9 cellular contexts compared by ENCODE assay signal in the genomic region with DNA sequence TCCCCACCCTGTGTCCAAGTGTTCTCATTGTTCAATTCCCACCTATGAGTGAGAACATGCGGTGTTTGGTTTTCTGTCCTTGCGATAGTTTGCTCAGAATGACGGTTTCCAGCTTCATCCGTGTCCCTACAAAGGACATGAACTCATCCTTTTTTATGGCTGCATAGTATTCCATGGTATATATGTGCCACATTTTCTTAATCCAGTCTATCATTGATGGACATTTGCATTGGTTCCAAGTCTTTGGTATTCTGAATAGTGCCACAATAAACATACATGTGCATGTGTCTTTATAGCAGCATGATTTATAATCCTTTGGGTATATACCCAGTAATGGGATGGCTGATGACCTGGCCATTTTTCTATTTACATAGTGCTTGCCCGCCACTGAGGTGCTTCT. TPM values are rescaled to one million over a fixed set of nuclear protein-coding genes. Genes with fewer than 3 reads are reported as not detected.
DNase-seq lines count a peak whose midpoint lies in the region; ATAC-seq, FAIRE-seq and TF ChIP-seq lines count a peak whose summit lies in the region.
"Not testable (repeated sequence)": the region's sequence is repeated elsewhere in the genome, so short reads cannot be mapped to it uniquely, and the experiment has no call there.
"Had no signal": no experiment of that assay in that cellular context is flagged by ENCODE, and none has a peak within 500 bp of the region (broad histone marks: within the 10 kb centered on the region; RNA-seq: fewer than 3 reads in every experiment).

No MANE protein-coding gene starts in this region.

- not testable (repeated sequence) for TF ChIP-seq EP300 in stomach (IDR thresholded peaks at IDR 0.05)

- 33 to 76% (median 59%) methylated on average over 3 to 5 of the region's 5 CpGs for WGBS in stomach, 5 donors

- not testable (repeated sequence) for FAIRE-seq in keratinocyte (lab: Jason Lieb, UNC)

- not testable (repeated sequence) for DNase-seq in T-helper 17 cell; activated naive CD4-positive, alpha-beta T cell treated with anti-CD3 and anti-CD28 coated beads, Interleukin-2, amount 10 ng/mL, durations not matched to agents 7 days and 5 days; effector memory CD4-positive, alpha-beta T cell; keratinocyte (ENCODE audit: low read depth, low spot score); neural progenitor cell (ENCODE audit: low spot score); stomach

- H3K4me3 ChIP-seq in BLaER1; effector memory CD4-positive, alpha-beta T cell (ENCODE audit: insufficient read depth, low read depth, low read length, poor library complexity, severe bottlenecking); keratinocyte (ENCODE audit: control insufficient read depth in 2 of 3, extremely low read depth in 1 of 3, insufficient read depth in 2 of 3, low read depth in 1 of 3, low read length in 3 of 3); neural progenitor cell: not testable (repeated sequence)
- H3K4me3 ChIP-seq in stomach: peak overlapping the region; percentile 68 to 98 (median 76)

- not testable (repeated sequence) for TF ChIP-seq POLR2A in stomach (IDR thresholded peaks at IDR 0.05)

- H3K4me2 ChIP-seq in BLaER1 (peak overlapping the region; percentile 88), keratinocyte (ENCODE audit: control insufficient read depth, extremely low read depth, insufficient read depth, low read depth, low read length) (peak overlapping the region; percentile 100)
- H3K4me2 ChIP-seq in neural progenitor cell: not testable (repeated sequence)

- H3K36me3 Mint-ChIP-seq in IgD-negative memory B cell; T-helper 17 cell (ENCODE audit: low read depth); neural progenitor cell: not testable (repeated sequence)
- peaks cover 28% of the 10 kb centered on the region for H3K36me3 Mint-ChIP-seq in activated naive CD4-positive, alpha-beta T cell treated with anti-CD3 and anti-CD28 coated beads, Interleukin-2, amount 10 ng/mL, durations not matched to agents 7 days and 5 days

- intact Hi-C loops in stomach (cut with DNase I; ENCODE audit: low total_unique reads): not testable (repeated sequence)

- H3K9ac ChIP-seq in BLaER1; keratinocyte (ENCODE audit: control insufficient read depth, extremely low read depth, insufficient read depth, low read length); neural progenitor cell: not testable (repeated sequence)

- H3K4me1 ChIP-seq in BLaER1 (peaks cover 23% of the 10 kb centered on the region), keratinocyte (ENCODE audit: control insufficient read depth, extremely low read depth, insufficient read depth, low read length) (peaks cover 14% of the 10 kb centered on the region), stomach (peaks cover 14 to 41% (median 29%) of the 10 kb centered on the region in 4 donors)
- H3K4me1 ChIP-seq in effector memory CD4-positive, alpha-beta T cell (ENCODE audit: control insufficient read depth, insufficient read depth, low read length, poor library complexity, severe bottlenecking): peaks cover 14% of the 10 kb centered on the region
- not testable (repeated sequence) for H3K4me1 ChIP-seq in neural progenitor cell

- H3K9me3 Mint-ChIP-seq in IgD-negative memory B cell; activated naive CD4-positive, alpha-beta T cell treated with anti-CD3 and anti-CD28 coated beads, Interleukin-2, amount 10 ng/mL, durations not matched to agents 7 days and 5 days; neural progenitor cell: not testable (repeated sequence)

- H3K9me1 ChIP-seq in keratinocyte (ENCODE audit: control insufficient read depth, extremely low read depth, insufficient read depth, low read length): not testable (repeated sequence)

- not testable (repeated sequence) for H3K27me3 Mint-ChIP-seq in IgD-negative memory B cell; T-helper 17 cell; neural progenitor cell (ENCODE audit: insufficient read depth, low read depth)
- peaks cover 13% of the 10 kb centered on the region for H3K27me3 Mint-ChIP-seq in activated naive CD4-positive, alpha-beta T cell treated with anti-CD3 and anti-CD28 coated beads, Interleukin-2, amount 10 ng/mL, durations not matched to agents 7 days and 5 days

- not testable (repeated sequence) for H3K9me3 ChIP-seq in BLaER1; T-helper 17 cell (ENCODE audit: control insufficient read depth, low read length, poor library complexity, severe bottlenecking); effector memory CD4-positive, alpha-beta T cell (ENCODE audit: control insufficient read depth, low read length); keratinocyte (ENCODE audit: control insufficient read depth, low read depth, low read length); neural progenitor cell (ENCODE audit: low read depth); stomach

- not testable (repeated sequence) for H3K27ac ChIP-seq in BLaER1; keratinocyte (ENCODE audit: control insufficient read depth, insufficient read depth, low read length); neural progenitor cell
- peak overlapping the region; percentile 100 for H3K27ac ChIP-seq in effector memory CD4-positive, alpha-beta T cell (ENCODE audit: insufficient read depth, low read length, poor library complexity, severe bottlenecking)
- peak overlapping the region in 4 of 5 donors; percentile 93 to 99 (median 94) for H3K27ac ChIP-seq in stomach

- H3K4me3 Mint-ChIP-seq in IgD-negative memory B cell (peak overlapping the region; percentile 87 to 98 (median 92)), neural progenitor cell (peak overlapping the region; percentile 87)
- H3K4me3 Mint-ChIP-seq in T-helper 17 cell: not testable (repeated sequence)
- H3K4me3 Mint-ChIP-seq in activated naive CD4-positive, alpha-beta T cell treated with anti-CD3 and anti-CD28 coated beads, Interleukin-2, amount 10 ng/mL, durations not matched to agents 7 days and 5 days: peak overlapping the region; percentile 81

- not testable (repeated sequence) for H2AFZ ChIP-seq in keratinocyte (ENCODE audit: control insufficient read depth, low read length)
- peak overlapping the region; percentile 99 for H2AFZ ChIP-seq in neural progenitor cell (replicated peaks)

- H4K20me1 ChIP-seq in BLaER1 (peaks cover 22% of the 10 kb centered on the region), neural progenitor cell (ENCODE audit: low read depth) (peaks cover 12% of the 10 kb centered on the region)
- not testable (repeated sequence) for H4K20me1 ChIP-seq in keratinocyte (ENCODE audit: control insufficient read depth, extremely low read depth, insufficient read depth, low read length)

- CTCF ChIA-PET in activated naive CD4-positive, alpha-beta T cell treated with anti-CD3 and anti-CD28 coated beads, Interleukin-2, amount 10 ng/mL, durations not matched to agents 7 days and 5 days (lab: Charles Lee): interaction anchor here (2.0 kb wide), 1 partner anchor 10 kb away, joined by 4 read pairs; no protein-coding TSS in a partner anchor

- H3K79me2 ChIP-seq in keratinocyte (ENCODE audit: control insufficient read depth, insufficient read depth, low read length) (peaks cover 41% of the 10 kb centered on the region), neural progenitor cell (ENCODE audit: low read depth) (peaks cover 31% of the 10 kb centered on the region)

- dilution Hi-C loops in keratinocyte (cut with MboI; ENCODE audit: extremely low pct_ligation_motif_present, low sequenced_read_pairs): not testable (repeated sequence)

- peaks cover 16% of the 10 kb centered on the region; the same call in 1 of the 2 replicates for H3K36me3 ChIP-seq in BLaER1
- H3K36me3 ChIP-seq in effector memory CD4-positive, alpha-beta T cell (ENCODE audit: control insufficient read depth, insufficient read depth, low read length); keratinocyte (ENCODE audit: control insufficient read depth in 2 of 2, extremely low read depth in 1 of 2, insufficient read depth in 2 of 2, low read length in 2 of 2); neural progenitor cell; stomach: not testable (repeated sequence)

- H3K4me1 Mint-ChIP-seq in IgD-negative memory B cell (peaks cover 24 to 28% (median 26%) of the 10 kb centered on the region in 3 donors), T-helper 17 cell (peaks cover 39% of the 10 kb centered on the region), neural progenitor cell (peaks cover 17% of the 10 kb centered on the region)
- peaks cover 45% of the 10 kb centered on the region for H3K4me1 Mint-ChIP-seq in activated naive CD4-positive, alpha-beta T cell treated with anti-CD3 and anti-CD28 coated beads, Interleukin-2, amount 10 ng/mL, durations not matched to agents 7 days and 5 days

- not testable (repeated sequence) for H3K27me3 ChIP-seq in BLaER1; effector memory CD4-positive, alpha-beta T cell (replicated peaks; ENCODE audit: control insufficient read depth, insufficient read depth, low read length, poor library complexity, severe bottlenecking); keratinocyte (ENCODE audit: control insufficient read depth, extremely low read depth, insufficient read depth, low read length); neural progenitor cell; stomach

- peak overlapping the region in 2 of 3 donors; percentile 72 to 94 for H3K27ac Mint-ChIP-seq in IgD-negative memory B cell
- peak overlapping the region; percentile 98 for H3K27ac Mint-ChIP-seq in T-helper 17 cell
- H3K27ac Mint-ChIP-seq in activated naive CD4-positive, alpha-beta T cell treated with anti-CD3 and anti-CD28 coated beads, Interleukin-2, amount 10 ng/mL, durations not matched to agents 7 days and 5 days: not testable (repeated sequence)
- H3K27ac Mint-ChIP-seq in neural progenitor cell: peak overlapping the region; percentile 78

- TF ChIP-seq CTCF in keratinocyte (optimal IDR thresholded peaks at IDR 0.05 in 1 of 3, IDR thresholded peaks at IDR 0.05 in 1 of 3, conservative IDR thresholded peaks at IDR 0.05 in 1 of 3; ENCODE audit: extremely low read depth in 1 of 3, insufficient read depth in 2 of 3, low read length in 3 of 3); neural progenitor cell (IDR thresholded peaks at IDR 0.05); stomach (IDR thresholded peaks at IDR 0.05): not testable (repeated sequence)

- ATAC-seq in T-helper 17 cell: not testable (repeated sequence)

- not testable (repeated sequence) for H3F3A ChIP-seq in neural progenitor cell (ENCODE audit: low read depth)

RNA-seq across cellular contexts. Expression of a gene that starts 0.8 kb away (rescaled TPM):
- polyA plus RNA-seq in IgD-negative memory B cell (83.6 TPM), keratinocyte (65.4 to 126 TPM (median 74.8 TPM) in 3 replicates), stomach (10 to 100 TPM; 40.0 to 53.2 (median 41.7) TPM)
- total RNA-seq in T-helper 17 cell (10 to 100 TPM; 69.5 to 78.3 TPM), neural progenitor cell (ENCODE audit: low replicate concordance) (24.3 and 59.8 TPM in 2 replicates), stomach (100 to 1,000 TPM in 1 of 5 donors, 10 to 100 TPM in 4; 20.4 to 102 (median 43.3) TPM)
- 177 TPM for polyA plus RNA-seq in keratinocyte (2011; ENCODE audit: low read depth)
- polyA plus RNA-seq in keratinocyte (2011; cell fraction: cytosol; rRNA removed): 75.1 and 123 TPM in 2 replicates
- 46.9 and 57.5 TPM in 2 replicates for polyA plus RNA-seq in keratinocyte (2011; cell fraction: nucleus; rRNA removed)
- 42.0 and 50.4 TPM in 2 replicates for polyA plus RNA-seq in keratinocyte (2012; ENCODE audit: low replicate concordance)
- 8.0 to 26.2 TPM (median 15.6 TPM) in 3 replicates for polyA minus RNA-seq in keratinocyte
- 23.8 TPM for polyA minus RNA-seq in keratinocyte (2011; cell fraction: cytosol; rRNA and poly(A)+ RNA removed)
- 13.8 and 23.0 TPM in 2 replicates for polyA minus RNA-seq in keratinocyte (2011; cell fraction: nucleus; rRNA and poly(A)+ RNA removed)

RNA-seq across cellular contexts. Expression of a gene that starts 29.1 kb away (rescaled TPM):
- polyA plus RNA-seq in IgD-negative memory B cell: not detected
- not detected for total RNA-seq in T-helper 17 cell
- 47.0 to 76.9 TPM (median 57.5 TPM) in 3 replicates for polyA plus RNA-seq in keratinocyte
- polyA plus RNA-seq in keratinocyte (2011; ENCODE audit: low read depth): 0.82 TPM
- 48.6 and 68.2 TPM in 2 replicates for polyA plus RNA-seq in keratinocyte (2011; cell fraction: cytosol; rRNA removed)
- 20.0 and 23.7 TPM in 2 replicates for polyA plus RNA-seq in keratinocyte (2011; cell fraction: nucleus; rRNA removed)
- 5.9 and 41.7 TPM in 2 replicates for polyA plus RNA-seq in keratinocyte (2012; ENCODE audit: low replicate concordance)
- polyA minus RNA-seq in keratinocyte: 27.2 to 42.0 TPM (median 36.9 TPM) in 3 replicates
- 16.3 TPM for polyA minus RNA-seq in keratinocyte (2011; cell fraction: cytosol; rRNA and poly(A)+ RNA removed)
- polyA minus RNA-seq in keratinocyte (2011; cell fraction: nucleus; rRNA and poly(A)+ RNA removed): 3.4 and 4.7 TPM in 2 replicates
- total RNA-seq in neural progenitor cell (ENCODE audit: low replicate concordance): not detected in 2 replicates
- total RNA-seq in stomach: 100 to 1,000 TPM in 2 of 5 donors, 10 to 100 TPM in 3; 22.8 to 298 (median 48.4) TPM
- 100 to 1,000 TPM; 167 to 464 (median 301) TPM for polyA plus RNA-seq in stomach
- total RNA-seq: cerebellum had no signal

RNA-seq across cellular contexts. Expression of a gene that starts 33.8 kb away (rescaled TPM):
- 0.06 TPM for polyA plus RNA-seq in IgD-negative memory B cell
- 1 to 10 TPM in 1 of 2 donors, under 1 TPM in 1; 0.40 to 8.4 TPM for total RNA-seq in T-helper 17 cell
- polyA plus RNA-seq in keratinocyte: 0.02 to 0.09 TPM in 2 of 3 replicates, not detected in the other
- not detected for polyA plus RNA-seq in keratinocyte (2011; ENCODE audit: low read depth)
- under 0.01 TPM in 1 of 2 replicates, not detected in the other for polyA plus RNA-seq in keratinocyte (2011; cell fraction: cytosol; rRNA removed)
- 0.05 and 0.06 TPM in 2 replicates for polyA plus RNA-seq in keratinocyte (2011; cell fraction: nucleus; rRNA removed)
- 0.30 and 0.69 TPM in 2 replicates for polyA plus RNA-seq in keratinocyte (2012; ENCODE audit: low replicate concordance)
- 0.13 to 0.95 TPM in 2 of 3 replicates, not detected in the other for polyA minus RNA-seq in keratinocyte
- not detected for polyA minus RNA-seq in keratinocyte (2011; cell fraction: cytosol; rRNA and poly(A)+ RNA removed)
- polyA minus RNA-seq in keratinocyte (2011; cell fraction: nucleus; rRNA and poly(A)+ RNA removed): 0.11 and 0.16 TPM in 2 replicates
- 0.09 and 0.77 TPM in 2 replicates for total RNA-seq in neural progenitor cell (ENCODE audit: low replicate concordance)
- 1 to 10 TPM in 2 of 5 donors, under 1 TPM in 1, not detected in 2; under 0.01 to 3.5 (median 1.0) TPM for total RNA-seq in stomach
- under 1 TPM; 0.18 to 0.92 (median 0.19) TPM for polyA plus RNA-seq in stomach

RNA-seq across cellular contexts. Expression of a gene that starts 58.7 kb away (rescaled TPM):
- 0.58 TPM for polyA plus RNA-seq in IgD-negative memory B cell
- 1 to 10 TPM; 4.8 to 5.8 TPM for total RNA-seq in T-helper 17 cell
- polyA plus RNA-seq in keratinocyte: 2.1 to 3.3 TPM (median 3.1 TPM) in 3 replicates
- polyA plus RNA-seq in keratinocyte (2011; ENCODE audit: low read depth): 0.27 TPM
- 2.1 TPM in 2 replicates for polyA plus RNA-seq in keratinocyte (2011; cell fraction: cytosol; rRNA removed)
- 4.2 and 4.3 TPM in 2 replicates for polyA plus RNA-seq in keratinocyte (2011; cell fraction: nucleus; rRNA removed)
- polyA plus RNA-seq in keratinocyte (2012; ENCODE audit: low replicate concordance): 0.52 and 2.9 TPM in 2 replicates
- polyA minus RNA-seq in keratinocyte: 1.6 to 3.0 TPM (median 1.6 TPM) in 3 replicates
- 1.9 TPM for polyA minus RNA-seq in keratinocyte (2011; cell fraction: cytosol; rRNA and poly(A)+ RNA removed)
- polyA minus RNA-seq in keratinocyte (2011; cell fraction: nucleus; rRNA and poly(A)+ RNA removed): 1.2 and 1.3 TPM in 2 replicates
- 12.2 and 19.0 TPM in 2 replicates for total RNA-seq in neural progenitor cell (ENCODE audit: low replicate concordance)
- 10 to 100 TPM in 3 of 5 donors, 1 to 10 TPM in 2; 1.2 to 20.3 (median 11.0) TPM for total RNA-seq in stomach
- polyA plus RNA-seq in stomach: 10 to 100 TPM in 2 of 3 donors, 1 to 10 TPM in 1; 7.2 to 14.1 (median 11.9) TPM

Comparison
In these comparisons a context has a peak if more than half of its experiments do, and no peak if none do; other contexts are left out.
1. RNA of a gene that starts 29.1 kb away (total RNA-seq): 22.8 to 298 TPM in stomach; not detected in T-helper 17 cell and not detected in neural progenitor cell; every median in the first group is over 10 times any median in the second.